In genomic region chr7:76428868-76429805, GRCh38 we compare ENCODE assay signal across 12 cellular contexts. TPM values are rescaled to one million over a fixed set of nuclear protein-coding genes. Genes with fewer than 3 reads are reported as not detected.
DNase-seq lines count a peak whose midpoint lies in the region; ATAC-seq, FAIRE-seq and TF ChIP-seq lines count a peak whose summit lies in the region.
"Had no signal": no experiment of that assay in that cellular context is flagged by ENCODE, and none has a peak within 500 bp of the region (broad histone marks: within the 10 kb centered on the region; RNA-seq: fewer than 3 reads in every experiment).

No MANE protein-coding gene starts in this region.

- no peak overlapping the region for H3K23ac ChIP-seq in trophoblast cell (ENCODE audit: low read length)

- no peak overlapping the region for H3K4me2 ChIP-seq in trophoblast cell (ENCODE audit: low read length)

- H2BK5ac ChIP-seq in trophoblast cell (ENCODE audit: low read depth, low read length, poor library complexity), result no peak overlapping the region

- H4K12ac ChIP-seq in trophoblast cell (ENCODE audit: low read depth, low read length), result no peak overlapping the region

- no peak overlapping the region for H3K27ac ChIP-seq in trophoblast cell (ENCODE audit: low read depth, low read length)
- no peak overlapping the region for H3K27ac ChIP-seq in tibial nerve
- H3K27ac ChIP-seq: pancreas had no signal

- no peaks in the 10 kb centered on the region for H3K79me2 ChIP-seq in trophoblast cell (ENCODE audit: control insufficient read depth, insufficient read depth, low read length, poor library complexity)

- no peak overlapping the region for H3K18ac ChIP-seq in trophoblast cell (ENCODE audit: low read length)

- H2AK5ac ChIP-seq in trophoblast cell (ENCODE audit: low read length), result no peak overlapping the region

- no peak overlapping the region for H3K14ac ChIP-seq in trophoblast cell (ENCODE audit: low read length)

- no CpG with 5 or more reads among the region's 18 CpGs for WGBS in trophoblast cell (ENCODE audit: extremely low coverage, insufficient coverage, insufficient read length)
- WGBS in tibial nerve, 2 donors, result 81 to 85% methylated on average over 18 of the region's 18 CpGs

- H3K27me3 ChIP-seq in trophoblast cell (ENCODE audit: insufficient read depth, low read length) (no peaks in the 10 kb centered on the region), BE2C (no peaks in the 10 kb centered on the region), tibial nerve (peaks cover 0 to 9% of the 10 kb centered on the region in 2 donors)
- H3K27me3 ChIP-seq: pancreas had no signal

- no peaks in the 10 kb centered on the region for H3K36me3 ChIP-seq in trophoblast cell (ENCODE audit: control insufficient read depth in 1 of 2, insufficient read depth in 2 of 2, low read length in 2 of 2)
- H3K36me3 ChIP-seq in BE2C, result no peaks in the 10 kb centered on the region
- peaks cover 0 to 3% (median 0%) of the 10 kb centered on the region in 3 donors for H3K36me3 ChIP-seq in tibial nerve
- H3K36me3 ChIP-seq: pancreas had no signal

- TF ChIP-seq EP300 in tibial nerve (IDR thresholded peaks at IDR 0.05), result no peak

- no peak overlapping the region for H4K8ac ChIP-seq in trophoblast cell (ENCODE audit: low read depth, low read length)

- DNase-seq in HFF-Myc (ENCODE audit: extremely low read depth, low read depth) (peak; percentile 40), RCC 7860 (ENCODE audit: low spot score) (peak; percentile 13), fibroblast of mammary gland (ENCODE audit: low read depth) (peak; percentile 34), trophoblast cell (peak; percentile 71 to 83), COLO829 (ENCODE audit: low spot score) (no peak), BE2C (no peak), tibial nerve (ENCODE audit: low spot score in 2 of 2) (no peak)
- DNase-seq: immature natural killer cell, NCI-H446 treated with DMSO at 0.1 percent for 48 hours, pancreas had no signal

- H3K4me1 ChIP-seq in trophoblast cell (ENCODE audit: control insufficient read depth in 1 of 2, insufficient read depth in 2 of 2, low read length in 2 of 2) (peaks cover 2 to 4% of the 10 kb centered on the region in 2 experiments), BE2C (no peaks in the 10 kb centered on the region), tibial nerve (no peaks in the 10 kb centered on the region)
- H3K4me1 ChIP-seq: pancreas had no signal

- TF ChIP-seq CTCF in HFF-Myc (IDR thresholded peaks at IDR 0.05; ENCODE audit: low read depth, low read length, missing control alignments) (no peak), fibroblast of mammary gland (conservative IDR thresholded peaks at IDR 0.05; ENCODE audit: control insufficient read depth, insufficient read depth, low read depth, low read length) (no peak), BE2C (IDR thresholded peaks at IDR 0.05; ENCODE audit: low read depth, low read length) (no peak), tibial nerve (IDR thresholded peaks at IDR 0.05) (no peak)

- no peak overlapping the region for H4K91ac ChIP-seq in trophoblast cell (ENCODE audit: low read depth, low read length)

- H2BK120ac ChIP-seq in trophoblast cell (ENCODE audit: insufficient read depth, low read length, poor library complexity), result no peak overlapping the region

- no peak for ATAC-seq in GM18868 (IDR thresholded peaks at IDR 0.05; ENCODE audit: unreplicated experiment)

- no peak for FAIRE-seq in RCC 7860 (lab: Jason Lieb, UNC)
- FAIRE-seq: G401.6, pancreas had no signal

- H2BK12ac ChIP-seq in trophoblast cell (ENCODE audit: low read length), result no peak overlapping the region

- no peaks in the 10 kb centered on the region for H3K9me3 ChIP-seq in trophoblast cell (ENCODE audit: insufficient read depth, low read depth, low read length)
- H3K9me3 ChIP-seq in BE2C, result no peaks in the 10 kb centered on the region
- no peaks in the 10 kb centered on the region for H3K9me3 ChIP-seq in tibial nerve
- H3K9me3 ChIP-seq: pancreas had no signal

- no peak overlapping the region for H2AFZ ChIP-seq in trophoblast cell (ENCODE audit: insufficient read depth, low read length, poor library complexity)

- peaks cover 1% of the 10 kb centered on the region for H3K79me1 ChIP-seq in trophoblast cell (ENCODE audit: low read length)

- H3K4me3 ChIP-seq in HFF-Myc (replicated peaks; ENCODE audit: low read depth, low read length) (no peak overlapping the region), fibroblast of mammary gland (ENCODE audit: control insufficient read depth, low read depth, low read length) (no peak overlapping the region), trophoblast cell (ENCODE audit: low read depth, low read length) (no peak overlapping the region), BE2C (ENCODE audit: low read depth, low read length) (no peak overlapping the region), tibial nerve (no peak overlapping the region)
- H3K4me3 ChIP-seq: pancreas had no signal

- H3K9ac ChIP-seq in trophoblast cell (ENCODE audit: low read length), result no peak overlapping the region

- no peak overlapping the region for H3K4ac ChIP-seq in trophoblast cell (ENCODE audit: low read depth, low read length)

- no peak for TF ChIP-seq POLR2A in tibial nerve (IDR thresholded peaks at IDR 0.05)

RNA-seq across cellular contexts. Expression of gene ZP3, which starts 4.4 kb away (rescaled TPM):
- polyA plus RNA-seq in trophoblast cell (2013), result 3.3 and 4.2 TPM in 2 replicates
- 15.2 TPM for polyA plus RNA-seq in BE2C (2012; ENCODE audit: insufficient read depth, insufficient read length, low read depth)
- total RNA-seq in tibial nerve, result 10 to 100 TPM in 1 of 4 donors, 1 to 10 TPM in 2, not detected in 1; 1.2 to 19.4 (median 2.4) TPM

RNA-seq across cellular contexts. Expression of gene SSC4D, which starts 19.6 kb away (rescaled TPM):
- polyA plus RNA-seq in trophoblast cell (2013), result 7.1 and 7.7 TPM in 2 replicates
- polyA plus RNA-seq in BE2C (2012; ENCODE audit: insufficient read depth, insufficient read length, low read depth), result 3.5 TPM
- under 1 TPM in 1 of 4 donors, not detected in 3; 0.84 TPM for total RNA-seq in tibial nerve

RNA-seq across cellular contexts. Expression of gene DTX2, which starts 32.4 kb away (rescaled TPM):
- polyA plus RNA-seq in trophoblast cell (2013), result 23.6 and 23.7 TPM in 2 replicates
- polyA plus RNA-seq in BE2C (2012; ENCODE audit: insufficient read depth, insufficient read length, low read depth), result 11.5 TPM
- total RNA-seq in tibial nerve, result 10 to 100 TPM; 26.8 to 49.2 (median 33.7) TPM

Comparison
In these comparisons a context has a peak if more than half of its experiments do, and no peak if none do; other contexts are left out.
1. DNase-seq: peak in HFF-Myc (single experiment), RCC 7860 (single experiment), fibroblast of mammary gland (single experiment) and trophoblast cell (2 of 2); none in COLO829 (single experiment), BE2C (single experiment) and tibial nerve (0 of 2).